8 cellular contexts compared by ENCODE assay signal in the genomic region with DNA sequence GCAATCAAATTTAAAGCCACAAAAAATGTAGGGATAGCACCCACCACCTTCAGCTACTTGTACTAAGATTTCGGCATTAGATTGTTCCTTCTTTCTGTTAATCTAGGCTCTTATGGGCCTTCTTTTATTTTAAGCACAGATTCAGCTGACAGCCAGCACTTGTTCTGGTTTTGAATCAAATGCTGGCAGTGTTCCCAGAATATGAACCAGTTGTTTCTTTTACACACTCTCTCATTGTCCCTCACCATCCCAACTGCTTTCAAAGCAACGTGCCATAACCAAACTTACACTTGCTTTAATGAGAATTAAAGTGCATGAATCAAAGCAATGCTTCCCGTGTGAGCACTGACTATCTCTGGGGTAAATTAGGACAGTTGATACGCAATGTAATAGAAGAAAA.
DNase-seq lines count a peak whose midpoint lies in the region; ATAC-seq and TF ChIP-seq lines count a peak whose summit lies in the region.

No MANE protein-coding gene starts in this region.

- no peak overlapping the region for H3K27ac ChIP-seq in brain microvascular endothelial cell

- in situ Hi-C loops in brain microvascular endothelial cell (cut with HindIII; ENCODE audit: low pct_ligation_motif_present, low sequenced_read_pairs) (no loop called here), GM13976 (cut with MboI; ENCODE audit: low sequenced_read_pairs, unreplicated experiment) (no loop called here)

- H3K4me3 ChIP-seq in brain microvascular endothelial cell (ENCODE audit: low read depth, low read length): no peak overlapping the region

- TF ChIP-seq CTCF in brain microvascular endothelial cell (IDR thresholded peaks at IDR 0.05; ENCODE audit: low read depth, low read length, missing control alignments): no peak
- no peak for TF ChIP-seq CTCF in GM13976 (IDR thresholded peaks at IDR 0.05; ENCODE audit: borderline replicate concordance, control extremely low read depth, extremely low read depth, insufficient read depth, missing control alignments)

- ATAC-seq in HG03521 (IDR thresholded peaks at IDR 0.05; ENCODE audit: unreplicated experiment): no peak

- no peaks in the 10 kb centered on the region for H3K36me3 ChIP-seq in brain microvascular endothelial cell (replicated peaks)

- DNase-seq in COLO668 (lab: John Stamatoyannopoulos, UW; ENCODE audit: unreplicated experiment) (peak; percentile 9), NCI-H1694 treated with DMSO at 0.1 percent for 48 hours (lab: John Stamatoyannopoulos, UW) (peak; percentile 90), brain microvascular endothelial cell (peak; percentile 1), left kidney (ENCODE audit: low read depth, low spot score) (peak; percentile 23), GM13976 (ENCODE audit: low spot score) (no peak)
- DNase-seq in stimulated activated CD4-positive, alpha-beta T cell treated with anti-CD3 and anti-CD28 coated beads, Interleukin-4, amount 100 ng/mL, for 24 hours: no peak
- DNase-seq in stimulated activated CD4-positive, alpha-beta T cell treated with anti-CD3 and anti-CD28 coated beads, Interleukin-12 subunit alpha, Interleukin-12 subunit beta, amount 100 ng/mL, for 4 hours: no peak

- no peaks in the 10 kb centered on the region for H3K27me3 ChIP-seq in brain microvascular endothelial cell (replicated peaks)

Comparison
In these comparisons a context has a peak if more than half of its experiments do, and no peak if none do; other contexts are left out.
1. DNase-seq: peak in COLO668 (single experiment), NCI-H1694 treated with DMSO at 0.1 percent for 48 hours (single experiment), brain microvascular endothelial cell (single experiment) and left kidney (single experiment); none in GM13976 (single experiment), stimulated activated CD4-positive, alpha-beta T cell treated with anti-CD3 and anti-CD28 coated beads, Interleukin-4, amount 100 ng/mL, for 24 hours (single experiment) and stimulated activated CD4-positive, alpha-beta T cell treated with anti-CD3 and anti-CD28 coated beads, Interleukin-12 subunit alpha, Interleukin-12 subunit beta, amount 100 ng/mL, for 4 hours (single experiment).